10 cellular contexts compared by ENCODE assay signal in genomic region chr2:98548920-98549818, GRCh38. TPM values are rescaled to one million over a fixed set of nuclear protein-coding genes. Genes with fewer than 3 reads are reported as not detected.
DNase-seq lines count a peak whose midpoint lies in the region; ATAC-seq lines count a peak whose summit lies in the region.
"Had no signal": no experiment of that assay in that cellular context is flagged by ENCODE, and none has a peak within 500 bp of the region (broad histone marks: within the 10 kb centered on the region; RNA-seq: fewer than 3 reads in every experiment).

No MANE protein-coding gene starts in this region.

- H3K27ac ChIP-seq in CD8-positive, alpha-beta memory T cell (ENCODE audit: low read depth, low read length) = no peak overlapping the region

- H3K36me3 ChIP-seq in CD8-positive, alpha-beta memory T cell (ENCODE audit: insufficient read depth, low read length) = peaks cover 79% of the 10 kb centered on the region

- no peaks in the 10 kb centered on the region for H3K9me3 Mint-ChIP-seq in CD8-positive, alpha-beta memory T cell
- no peaks in the 10 kb centered on the region for H3K9me3 Mint-ChIP-seq in activated naive CD8-positive, alpha-beta T cell (ENCODE audit: low read depth)

- no peaks in the 10 kb centered on the region for H3K27me3 ChIP-seq in CD8-positive, alpha-beta memory T cell (ENCODE audit: insufficient read depth, low read length, poor library complexity, severe bottlenecking)

- no peaks in the 10 kb centered on the region for H3K27me3 Mint-ChIP-seq in CD8-positive, alpha-beta memory T cell
- H3K27me3 Mint-ChIP-seq in activated naive CD8-positive, alpha-beta T cell = no peaks in the 10 kb centered on the region

- no peak overlapping the region for H3K4me3 ChIP-seq in CD8-positive, alpha-beta memory T cell (ENCODE audit: low read length)

- H3K27ac Mint-ChIP-seq in CD8-positive, alpha-beta memory T cell = peak overlapping the region in 7 of 8 donors; percentile 33 to 79 (median 50)
- peak overlapping the region; percentile 64 for H3K27ac Mint-ChIP-seq in activated naive CD8-positive, alpha-beta T cell

- H3K9me3 ChIP-seq in CD8-positive, alpha-beta memory T cell (ENCODE audit: low read length) = no peaks in the 10 kb centered on the region

- POLR2A ChIA-PET in CD8-positive, alpha-beta memory T cell (lab: Charles Lee) = no interaction called here

- peaks cover 17% of the 10 kb centered on the region for H3K4me1 ChIP-seq in CD8-positive, alpha-beta memory T cell (ENCODE audit: insufficient read depth, low read length)

- peak overlapping the region in 2 of 7 donors; percentile 12 to 36 for H3K4me3 Mint-ChIP-seq in CD8-positive, alpha-beta memory T cell
- peak overlapping the region; percentile 20 for H3K4me3 Mint-ChIP-seq in activated naive CD8-positive, alpha-beta T cell

- CTCF ChIA-PET in CD8-positive, alpha-beta memory T cell (lab: Charles Lee) = no interaction called here

- ATAC-seq in GM19351 (IDR thresholded peaks at IDR 0.05; ENCODE audit: unreplicated experiment) (peak; percentile 52), HG02885 (IDR thresholded peaks at IDR 0.05; ENCODE audit: poor library complexity, unreplicated experiment) (peak; percentile 53), HG03175 (IDR thresholded peaks at IDR 0.05; ENCODE audit: unreplicated experiment) (no peak)

- peaks cover 5 to 91% (median 28%) of the 10 kb centered on the region in 3 donors for H3K36me3 Mint-ChIP-seq in CD8-positive, alpha-beta memory T cell
- peaks cover 21% of the 10 kb centered on the region for H3K36me3 Mint-ChIP-seq in activated naive CD8-positive, alpha-beta T cell

- DNase-seq in CD8-positive, alpha-beta memory T cell = no peak
- DNase-seq in superior temporal gyrus (ENCODE audit: extremely low spot score) = no peak
- no peak for DNase-seq in NCI-H1436 (lab: John Stamatoyannopoulos, UW)
- no peak for DNase-seq in activated effector memory CD4-positive, alpha-beta T cell treated with Interleukin-2 at 50 U/mL for 16 hours
- DNase-seq: NCI-H1048, NCI-H774 had no signal

- peaks cover 45 to 58% (median 47%) of the 10 kb centered on the region in 3 donors for H3K4me1 Mint-ChIP-seq in CD8-positive, alpha-beta memory T cell
- peaks cover 62% of the 10 kb centered on the region for H3K4me1 Mint-ChIP-seq in activated naive CD8-positive, alpha-beta T cell (ENCODE audit: low read depth)

RNA-seq across cellular contexts. Expression of gene COA5, which starts 59.1 kb away (rescaled TPM):
- 10 to 100 TPM; 26.7 to 29.2 TPM for total RNA-seq in CD8-positive, alpha-beta memory T cell
- 31.2 TPM for polyA plus RNA-seq in CD8-positive, alpha-beta memory T cell

RNA-seq across cellular contexts. Expression of gene UNC50, which starts 59.2 kb away (rescaled TPM):
- 10 to 100 TPM; 41.8 to 42.4 TPM for total RNA-seq in CD8-positive, alpha-beta memory T cell
- polyA plus RNA-seq in CD8-positive, alpha-beta memory T cell = 53.1 TPM
